In the genomic region with DNA sequence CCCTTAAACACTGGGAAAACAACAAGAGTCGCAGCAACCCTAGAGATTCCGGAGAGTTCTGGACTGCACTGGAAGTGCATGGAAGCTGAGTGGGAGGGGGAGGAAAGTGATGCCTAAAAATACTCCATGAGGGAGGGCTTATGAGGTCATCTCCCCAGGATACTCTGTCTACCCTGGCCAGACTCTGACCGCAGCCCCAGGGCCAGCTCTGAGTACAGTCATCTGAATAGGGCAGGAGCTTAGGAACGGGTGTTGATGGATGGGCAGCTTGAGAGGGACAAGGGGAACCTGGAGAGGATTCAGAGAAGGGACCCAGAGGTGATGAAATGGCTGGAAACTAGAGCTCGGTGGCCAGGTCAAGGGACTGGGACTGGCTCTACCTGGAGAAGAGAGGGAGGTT, we compare ENCODE assay signal across 10 cellular contexts.
A peak's percentile ranks its signal among the peaks of the same experiment; 100 is the strongest.
DNase-seq lines count a peak whose midpoint lies in the region; ATAC-seq and TF ChIP-seq lines count a peak whose summit lies in the region.
"Had no signal": no experiment of that assay in that cellular context is flagged by ENCODE, and none has a peak within 500 bp of the region (broad histone marks: within the 10 kb centered on the region; RNA-seq: fewer than 3 reads in every experiment).

No MANE protein-coding gene starts in this region.

- DNase-seq in HS-5 (ENCODE audit: low read depth) = peak; percentile 40
- peak; percentile 48 for DNase-seq in MCF 10A (ENCODE audit: unreplicated experiment)
- DNase-seq in kidney epithelial cell (ENCODE audit: low read depth) = peak; percentile 66
- peak; percentile 64 to 86 for DNase-seq in tibial artery
- DNase-seq in Calu3 = no peak
- no peak for DNase-seq in NCI-H748 (lab: John Stamatoyannopoulos, UW; ENCODE audit: unreplicated experiment)
- DNase-seq in activated CD4-positive, alpha-beta T cell treated with anti-CD3 and anti-CD28 coated beads, Interleukin-2, amount 50 U/mL, for 48 hours = no peak

- no peaks in the 10 kb centered on the region for H3K27me3 ChIP-seq in kidney epithelial cell (ENCODE audit: control insufficient read depth, insufficient read depth, low read length)
- no peaks in the 10 kb centered on the region for H3K27me3 ChIP-seq in tibial artery
- H3K27me3 ChIP-seq: sigmoid colon had no signal

- BruUV-seq in MCF 10A (replicated peaks; lab: Mats Ljungman, UMichigan) (no TSS peak), Calu3 (replicated peaks; lab: Mats Ljungman, UMichigan) (no TSS peak)

- no peaks in the 10 kb centered on the region for H3K27me3 Mint-ChIP-seq in MCF 10A (ENCODE audit: insufficient read depth, unreplicated experiment)
- H3K27me3 Mint-ChIP-seq in Calu3 (ENCODE audit: unreplicated experiment) = no peaks in the 10 kb centered on the region

- H3K4me1 ChIP-seq in tibial artery = peaks cover 3 to 28% (median 15%) of the 10 kb centered on the region in 4 donors

- CTCF ChIA-PET in MCF 10A (lab: Yijun Ruan, JAX) (interaction anchor here (0.7 to 2.5 kb wide), 7 partner anchors 14 to 939 kb away, joined by 3 to 13 read pairs (median 3); no protein-coding TSS in a partner anchor), Calu3 (lab: Charles Lee) (interaction anchor here (1.2 to 1.7 kb wide), 2 partner anchors 8 to 392 kb away, joined by 5 read pairs; no protein-coding TSS in a partner anchor)

- TF ChIP-seq CTCF in MCF 10A (IDR thresholded peaks at IDR 0.05; ENCODE audit: unreplicated experiment) (no peak), kidney epithelial cell (IDR thresholded peaks at IDR 0.05; ENCODE audit: insufficient read depth, low read length, poor library complexity, severe bottlenecking) (no peak), tibial artery (IDR thresholded peaks at IDR 0.05) (no peak), Calu3 (IDR thresholded peaks at IDR 0.05; ENCODE audit: unreplicated experiment) (no peak)

- ATAC-seq in HG03521 (IDR thresholded peaks at IDR 0.05; ENCODE audit: unreplicated experiment) = no peak

- H3K36me3 ChIP-seq in kidney epithelial cell (ENCODE audit: control insufficient read depth, insufficient read depth, low read length) (no peaks in the 10 kb centered on the region), tibial artery (no peaks in the 10 kb centered on the region)
- H3K36me3 ChIP-seq: sigmoid colon had no signal

- H3K4me3 ChIP-seq in kidney epithelial cell (ENCODE audit: low read depth, low read length) (no peak overlapping the region), tibial artery (no peak overlapping the region)
- H3K4me3 ChIP-seq: sigmoid colon had no signal

- peaks cover 8% of the 10 kb centered on the region for H3K9me3 Mint-ChIP-seq in MCF 10A (ENCODE audit: unreplicated experiment)
- H3K9me3 Mint-ChIP-seq in Calu3 (ENCODE audit: low read depth, unreplicated experiment) = peaks cover 3% of the 10 kb centered on the region

- POLR2A ChIA-PET in MCF 10A (lab: Yijun Ruan, JAX) = interaction anchor here (0.6 to 0.9 kb wide), 3 partner anchors 12 to 61 kb away, joined by 3 to 4 read pairs (median 3); no protein-coding TSS in a partner anchor

- H3K36me3 Mint-ChIP-seq in MCF 10A (ENCODE audit: insufficient read depth, unreplicated experiment) = no peaks in the 10 kb centered on the region
- no peaks in the 10 kb centered on the region for H3K36me3 Mint-ChIP-seq in Calu3 (ENCODE audit: insufficient read depth, unreplicated experiment)

- H3K4me1 Mint-ChIP-seq in MCF 10A (ENCODE audit: insufficient read depth, unreplicated experiment) (peaks cover 12% of the 10 kb centered on the region), Calu3 (ENCODE audit: low read depth, unreplicated experiment) (no peaks in the 10 kb centered on the region)

- no peaks in the 10 kb centered on the region for H3K9me3 ChIP-seq in tibial artery

- peak overlapping the region; percentile 11 for H3K4me3 Mint-ChIP-seq in MCF 10A (ENCODE audit: unreplicated experiment)
- no peak overlapping the region for H3K4me3 Mint-ChIP-seq in Calu3 (ENCODE audit: low read depth, unreplicated experiment)

- H3K27ac Mint-ChIP-seq in MCF 10A (ENCODE audit: low read depth, unreplicated experiment) (no peak overlapping the region), Calu3 (ENCODE audit: unreplicated experiment) (no peak overlapping the region)

- intact Hi-C loops in MCF 10A (cut with micrococcal nuclease) = loop anchor here (1.0 to 5.0 kb wide), 4 partner anchors 62 to 933 kb away; partner anchors contain the start of gene IGFBP5
- intact Hi-C loops in tibial artery (cut with DNase I; ENCODE audit: low total_unique reads) = no loop called here
- intact Hi-C loops in Calu3 (cut with micrococcal nuclease; ENCODE audit: unreplicated experiment) = no loop called here

- H3K27ac ChIP-seq in tibial artery = peak overlapping the region; percentile 71 to 78
- H3K27ac ChIP-seq: HL-60 had no signal

Comparison
In these comparisons a context has a peak if more than half of its experiments do, and no peak if none do; other contexts are left out.
1. DNase-seq: peak in HS-5 (single experiment), MCF 10A (single experiment), kidney epithelial cell (single experiment) and tibial artery (2 of 2); none in Calu3 (single experiment), NCI-H748 (single experiment) and activated CD4-positive, alpha-beta T cell treated with anti-CD3 and anti-CD28 coated beads, Interleukin-2, amount 50 U/mL, for 48 hours (0 of 2).